ENCODE assay signal across 11 cellular contexts in the genomic region with DNA sequence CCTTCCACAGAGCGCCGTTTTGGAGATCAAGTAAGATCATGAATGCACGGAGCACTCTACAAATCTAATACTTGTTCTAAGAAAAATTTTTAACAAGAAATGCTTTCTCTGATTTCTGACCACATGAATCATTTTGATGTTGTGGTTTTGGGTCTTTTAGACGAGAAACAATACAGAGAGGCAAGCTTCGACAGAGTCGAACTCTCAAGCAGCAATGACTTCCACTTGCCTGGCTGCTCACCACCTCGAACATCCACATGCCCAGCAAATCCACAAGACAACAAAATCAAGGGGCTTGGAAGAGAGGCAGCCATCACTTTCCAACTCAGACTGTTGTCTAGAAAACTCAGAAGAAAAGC.
A peak's percentile ranks its signal among the peaks of the same experiment; 100 is the strongest.
DNase-seq lines count a peak whose midpoint lies in the region; ATAC-seq lines count a peak whose summit lies in the region.
"Had no signal": no experiment of that assay in that cellular context is flagged by ENCODE, and none has a peak within 500 bp of the region (broad histone marks: within the 10 kb centered on the region; RNA-seq: fewer than 3 reads in every experiment).

No MANE protein-coding gene starts in this region.

- DNase-seq in activated CD4-positive, alpha-beta T cell treated with anti-CD3 and anti-CD28 coated beads for 36 hours = peak; percentile 24
- no peak for DNase-seq in activated CD4-positive, alpha-beta T cell treated with anti-CD3 and anti-CD28 coated beads, Interleukin-2, amount 50 U/mL, for 48 hours
- no peak for DNase-seq in T-helper 2 cell treated with Interferon-gamma antibody and Interleukin-4, amounts not matched to agents 5 μg/mL and 100 μg/mL, for 36 hours (ENCODE audit: low spot score)
- DNase-seq in epithelial cell of prostate (ENCODE audit: low read depth, low spot score) = no peak
- DNase-seq in stimulated activated effector memory CD8-positive, alpha-beta T cell treated with anti-CD3 and anti-CD28 coated beads, Interleukin-12 subunit alpha, Interleukin-12 subunit beta, amount 100 ng/mL, for 72 hours (ENCODE audit: low spot score in 2 of 2) = no peak
- DNase-seq in cerebellum (ENCODE audit: low spot score) = no peak
- DNase-seq in aorta = no peak
- DNase-seq: Kasumi-1, left ventricle myocardium inferior, retina had no signal

- H3K4me3 Mint-ChIP-seq in activated CD4-positive, alpha-beta T cell treated with anti-CD3 and anti-CD28 coated beads for 36 hours = no peak overlapping the region
- H3K4me3 Mint-ChIP-seq in T-helper 2 cell treated with Interferon-gamma antibody and Interleukin-4, amounts not matched to agents 5 μg/mL and 100 μg/mL, for 36 hours = peak overlapping the region; percentile 74
- peak overlapping the region; percentile 69 for H3K4me3 Mint-ChIP-seq in stimulated activated effector memory CD8-positive, alpha-beta T cell treated with anti-CD3 and anti-CD28 coated beads, Interleukin-12 subunit alpha, Interleukin-12 subunit beta, amount 100 ng/mL, for 72 hours

- no peaks in the 10 kb centered on the region for H3K36me3 ChIP-seq in aorta (ENCODE audit: control insufficient read depth in 1 of 2, insufficient read depth in 2 of 2, low read length in 1 of 2)
- H3K36me3 ChIP-seq: left ventricle myocardium inferior had no signal

- H3K4me1 ChIP-seq in aorta (ENCODE audit: control insufficient read depth in 1 of 2, insufficient read depth in 2 of 2, low read length in 2 of 2) = no peaks in the 10 kb centered on the region

- H3K27ac ChIP-seq in epithelial cell of prostate (peak overlapping the region; percentile 98), aorta (ENCODE audit: low read depth in 1 of 2, low read length in 2 of 2) (no peak overlapping the region)

- H3K27ac Mint-ChIP-seq in activated CD4-positive, alpha-beta T cell treated with anti-CD3 and anti-CD28 coated beads for 36 hours = peak overlapping the region; percentile 68
- H3K27ac Mint-ChIP-seq in T-helper 2 cell treated with Interferon-gamma antibody and Interleukin-4, amounts not matched to agents 5 μg/mL and 100 μg/mL, for 36 hours = peak overlapping the region; percentile 90
- peak overlapping the region; percentile 90 for H3K27ac Mint-ChIP-seq in stimulated activated effector memory CD8-positive, alpha-beta T cell treated with anti-CD3 and anti-CD28 coated beads, Interleukin-12 subunit alpha, Interleukin-12 subunit beta, amount 100 ng/mL, for 72 hours

- H3K4me3 ChIP-seq in aorta (ENCODE audit: low read length in 2 of 2) = no peak overlapping the region
- H3K4me3 ChIP-seq: left ventricle myocardium inferior had no signal

- no peaks in the 10 kb centered on the region for H3K9me3 Mint-ChIP-seq in activated CD4-positive, alpha-beta T cell treated with anti-CD3 and anti-CD28 coated beads for 36 hours (ENCODE audit: low read depth)
- H3K9me3 Mint-ChIP-seq in T-helper 2 cell treated with Interferon-gamma antibody and Interleukin-4, amounts not matched to agents 5 μg/mL and 100 μg/mL, for 36 hours = no peaks in the 10 kb centered on the region
- H3K9me3 Mint-ChIP-seq in stimulated activated effector memory CD8-positive, alpha-beta T cell treated with anti-CD3 and anti-CD28 coated beads, Interleukin-12 subunit alpha, Interleukin-12 subunit beta, amount 100 ng/mL, for 72 hours = no peaks in the 10 kb centered on the region

- peaks cover 66% of the 10 kb centered on the region for H3K4me1 Mint-ChIP-seq in activated CD4-positive, alpha-beta T cell treated with anti-CD3 and anti-CD28 coated beads for 36 hours
- H3K4me1 Mint-ChIP-seq in T-helper 2 cell treated with Interferon-gamma antibody and Interleukin-4, amounts not matched to agents 5 μg/mL and 100 μg/mL, for 36 hours (ENCODE audit: low read depth) = peaks cover 71% of the 10 kb centered on the region
- peaks cover 66% of the 10 kb centered on the region for H3K4me1 Mint-ChIP-seq in stimulated activated effector memory CD8-positive, alpha-beta T cell treated with anti-CD3 and anti-CD28 coated beads, Interleukin-12 subunit alpha, Interleukin-12 subunit beta, amount 100 ng/mL, for 72 hours

- no peaks in the 10 kb centered on the region for H3K27me3 ChIP-seq in aorta (ENCODE audit: control insufficient read depth in 1 of 2, insufficient read depth in 2 of 2, low read length in 1 of 2)

- WGBS in aorta, 2 donors = 90 to 93% methylated on average over 7 of the region's 7 CpGs

- peak; percentile 54 for ATAC-seq in activated CD4-positive, alpha-beta T cell treated with anti-CD3 and anti-CD28 coated beads for 36 hours
- peak; percentile 77 for ATAC-seq in stimulated activated effector memory CD8-positive, alpha-beta T cell treated with anti-CD3 and anti-CD28 coated beads, Interleukin-12 subunit alpha, Interleukin-12 subunit beta, amount 100 ng/mL, for 72 hours
- ATAC-seq in HG03139 (IDR thresholded peaks at IDR 0.05; ENCODE audit: unreplicated experiment) (no peak), aorta (ENCODE audit: low FRiP score) (no peak)

- CTCF ChIA-PET in activated CD4-positive, alpha-beta T cell treated with anti-CD3 and anti-CD28 coated beads for 36 hours (lab: Charles Lee) = interaction anchor here (0.6 to 1.6 kb wide), 6 partner anchors 9 to 276 kb away, joined by 3 to 5 read pairs (median 4); no protein-coding TSS in a partner anchor

- H3K27me3 Mint-ChIP-seq in activated CD4-positive, alpha-beta T cell treated with anti-CD3 and anti-CD28 coated beads for 36 hours = no peaks in the 10 kb centered on the region
- no peaks in the 10 kb centered on the region for H3K27me3 Mint-ChIP-seq in T-helper 2 cell treated with Interferon-gamma antibody and Interleukin-4, amounts not matched to agents 5 μg/mL and 100 μg/mL, for 36 hours (ENCODE audit: low read depth)

- POLR2A ChIA-PET in activated CD4-positive, alpha-beta T cell treated with anti-CD3 and anti-CD28 coated beads for 36 hours (lab: Charles Lee) = interaction anchor here (1.0 to 1.1 kb wide), 2 partner anchors 151 to 155 kb away, joined by 3 to 4 read pairs; no protein-coding TSS in a partner anchor

- H3K9me3 ChIP-seq in aorta (ENCODE audit: control insufficient read depth, low read length) = no peaks in the 10 kb centered on the region
- H3K9me3 ChIP-seq: left ventricle myocardium inferior had no signal

- peaks cover 71% of the 10 kb centered on the region for H3K36me3 Mint-ChIP-seq in activated CD4-positive, alpha-beta T cell treated with anti-CD3 and anti-CD28 coated beads for 36 hours (ENCODE audit: low read depth)
- peaks cover 76% of the 10 kb centered on the region for H3K36me3 Mint-ChIP-seq in T-helper 2 cell treated with Interferon-gamma antibody and Interleukin-4, amounts not matched to agents 5 μg/mL and 100 μg/mL, for 36 hours (ENCODE audit: low read depth)
- peaks cover 92% of the 10 kb centered on the region for H3K36me3 Mint-ChIP-seq in stimulated activated effector memory CD8-positive, alpha-beta T cell treated with anti-CD3 and anti-CD28 coated beads, Interleukin-12 subunit alpha, Interleukin-12 subunit beta, amount 100 ng/mL, for 72 hours

- intact Hi-C loops in activated CD4-positive, alpha-beta T cell treated with anti-CD3 and anti-CD28 coated beads for 36 hours (cut with DNase I, micrococcal nuclease) = no loop called here
- intact Hi-C loops in aorta (cut with DNase I) = no loop called here

Comparison
In these comparisons a context has a peak if more than half of its experiments do, and no peak if none do; other contexts are left out.
1. ATAC-seq: peak in activated CD4-positive, alpha-beta T cell treated with anti-CD3 and anti-CD28 coated beads for 36 hours (single experiment) and stimulated activated effector memory CD8-positive, alpha-beta T cell treated with anti-CD3 and anti-CD28 coated beads, Interleukin-12 subunit alpha, Interleukin-12 subunit beta, amount 100 ng/mL, for 72 hours (single experiment); none in HG03139 (single experiment) and aorta (single experiment).
2. Peak in every context shown above with its lines, with median percentiles within 50 percentile points of each other: H3K27ac Mint-ChIP-seq.